ENCODE assay signal across 24 cellular contexts in genomic region chr18:62842898-62843297, GRCh38.
"Had no signal": no experiment of that assay in that cellular context is flagged by ENCODE, and none has a peak within 500 bp of the region (broad histone marks: within the 10 kb centered on the region; RNA-seq: fewer than 3 reads in every experiment).

No MANE protein-coding gene starts in this region.

- H3K4me3 ChIP-seq: ascending aorta, body of pancreas, MG63, SJSA1 had no signal

- H3K27me3 ChIP-seq: ascending aorta, body of pancreas, MG63, SJSA1 had no signal

- H3K27me3 Mint-ChIP-seq: activated B cell treated with CpG ODN at 0.5 μM for 24 hours; activated CD8-positive, alpha-beta memory T cell treated with anti-CD3 and anti-CD28 coated beads, Interleukin-2, amount 10 ng/mL, durations not matched to agents 7 days and 5 days; activated naive CD8-positive, alpha-beta T cell treated with anti-CD3 and anti-CD28 coated beads, Interleukin-2, amount 50 U/mL, for 24 hours had no signal

- H3K4me1 ChIP-seq: ascending aorta, SJSA1 had no signal

- H3K36me3 ChIP-seq: ascending aorta, SJSA1 had no signal

- ATAC-seq: activated CD8-positive, alpha-beta memory T cell treated with anti-CD3 and anti-CD28 coated beads, Interleukin-2, amount 10 ng/mL, durations not matched to agents 7 days and 5 days; activated naive CD8-positive, alpha-beta T cell treated with anti-CD3 and anti-CD28 coated beads, Interleukin-2, amount 50 U/mL, for 24 hours; body of pancreas; PC-3 had no signal

- H3K4me3 Mint-ChIP-seq: activated B cell treated with CpG ODN at 0.5 μM for 24 hours; activated CD8-positive, alpha-beta memory T cell treated with anti-CD3 and anti-CD28 coated beads, Interleukin-2, amount 10 ng/mL, durations not matched to agents 7 days and 5 days; activated naive CD8-positive, alpha-beta T cell treated with anti-CD3 and anti-CD28 coated beads, Interleukin-2, amount 50 U/mL, for 24 hours; T-helper 1 cell treated with Interleukin-12 subunit alpha and Interleukin-12 subunit beta and Interleukin-4 antibody, amounts not matched to agents 30 μg/mL and 1 μg/mL, for 36 hours had no signal

- H3K9me3 Mint-ChIP-seq: activated B cell treated with CpG ODN at 0.5 μM for 24 hours; activated naive CD4-positive, alpha-beta T cell treated with anti-CD3 and anti-CD28 coated beads, Interleukin-2, amount 50 U/mL, for 72 hours; activated naive CD8-positive, alpha-beta T cell treated with anti-CD3 and anti-CD28 coated beads, Interleukin-2, amount 50 U/mL, for 24 hours; T-helper 1 cell treated with Interleukin-12 subunit alpha and Interleukin-12 subunit beta and Interleukin-4 antibody, amounts not matched to agents 30 μg/mL and 1 μg/mL, for 36 hours had no signal

- H3K27ac Mint-ChIP-seq: activated B cell treated with CpG ODN at 0.5 μM for 24 hours; activated naive CD4-positive, alpha-beta T cell treated with anti-CD3 and anti-CD28 coated beads, Interleukin-2, amount 50 U/mL, for 72 hours; T-helper 1 cell treated with Interleukin-12 subunit alpha and Interleukin-12 subunit beta and Interleukin-4 antibody, amounts not matched to agents 30 μg/mL and 1 μg/mL, for 36 hours had no signal

- H3K27ac ChIP-seq: ascending aorta, body of pancreas, SJSA1 had no signal

- H3K9me3 ChIP-seq: ascending aorta, body of pancreas, SJSA1 had no signal

- DNase-seq: activated B cell treated with CpG ODN at 0.5 μM for 24 hours; activated CD8-positive, alpha-beta memory T cell treated with anti-CD3 and anti-CD28 coated beads, Interleukin-2, amount 10 ng/mL, durations not matched to agents 7 days and 5 days; activated effector memory CD4-positive, alpha-beta T cell treated with anti-CD3 and anti-CD28 coated beads, Interleukin-2, amount 50 U/mL, for 16 hours; activated naive CD4-positive, alpha-beta T cell treated with Interleukin-2 at 50 U/mL for 16 hours; activated naive CD8-positive, alpha-beta T cell treated with anti-CD3 and anti-CD28 coated beads, Interleukin-2, amount 50 U/mL, for 24 hours; amniotic stem cell; body of pancreas; central memory CD4-positive, alpha-beta T cell; MG63; NCI-H1105; NCI-H1436; NCI-H1694 treated with DMSO at 0.1 percent for 48 hours; NCI-H2029 treated with DMSO at 0.1 percent for 48 hours; NCI-H345; NCI-H510A; NCI-H526 treated with DMSO at 0.1 percent for 48 hours; NCI-H82; PC-3; SHP77; T-helper 9 cell had no signal
